Comparison of ENCODE assay signal across 12 cellular contexts in the genomic region with DNA sequence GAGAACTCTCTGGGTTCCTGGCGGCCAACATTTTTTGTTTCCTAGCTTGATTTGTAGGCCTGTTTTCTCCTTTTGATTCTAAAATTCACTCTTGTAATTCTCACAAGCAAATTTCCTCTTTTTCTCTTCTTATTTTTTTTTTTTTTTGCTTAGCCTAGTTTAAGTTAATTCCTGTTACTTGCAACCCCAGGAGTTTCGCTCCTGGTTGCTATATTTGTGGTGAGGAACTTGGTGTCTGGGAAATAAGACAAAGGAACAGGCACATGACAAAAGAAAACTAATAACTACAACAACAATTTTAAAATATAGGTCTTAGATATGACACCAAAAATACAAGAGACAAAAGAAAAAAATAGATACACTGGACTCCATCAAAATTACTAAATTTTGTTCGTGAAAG. TPM values are rescaled to one million over a fixed set of nuclear protein-coding genes. Genes with fewer than 3 reads are reported as not detected.
"Had no signal": no experiment of that assay in that cellular context is flagged by ENCODE, and none has a peak within 500 bp of the region (broad histone marks: within the 10 kb centered on the region; RNA-seq: fewer than 3 reads in every experiment).

No MANE protein-coding gene starts in this region.

- ATAC-seq: activated naive CD4-positive, alpha-beta T cell treated with anti-CD3 and anti-CD28 coated beads, Interleukin-2, amount 50 U/mL, for 72 hours; left lobe of liver; right cardiac atrium; T-cell; WTC11 had no signal

- H3K4me3 ChIP-seq: esophagus muscularis mucosa, suprapubic skin had no signal

- H3K9me3 Mint-ChIP-seq: WTC11 had no signal

- DNase-seq: activated CD4-positive, alpha-beta T cell treated with anti-CD3 and anti-CD28 coated beads, Interleukin-2, amount 10 ng/mL, durations not matched to agents 24 days and 14 days; activated T-cell treated with anti-CD3 and anti-CD28 coated beads for 4 hours; right cardiac atrium; small intestine; stimulated activated naive CD4-positive, alpha-beta T cell; T-cell had no signal

- H3K4me1 Mint-ChIP-seq: WTC11 had no signal

- H3K4me1 ChIP-seq: esophagus muscularis mucosa, suprapubic skin had no signal

- H3K4me3 Mint-ChIP-seq: activated CD4-positive, alpha-beta T cell treated with anti-CD3 and anti-CD28 coated beads, Interleukin-2, amount 10 ng/mL, durations not matched to agents 24 days and 14 days; WTC11 had no signal

- H3K27me3 ChIP-seq: esophagus muscularis mucosa, suprapubic skin had no signal

- H3K9me3 ChIP-seq: esophagus muscularis mucosa, suprapubic skin had no signal

- H3K27me3 Mint-ChIP-seq: activated CD4-positive, alpha-beta T cell treated with anti-CD3 and anti-CD28 coated beads, Interleukin-2, amount 10 ng/mL, durations not matched to agents 24 days and 14 days; T-cell had no signal

- H3K36me3 Mint-ChIP-seq: WTC11 had no signal

- H3K27ac Mint-ChIP-seq: activated CD4-positive, alpha-beta T cell treated with anti-CD3 and anti-CD28 coated beads, Interleukin-2, amount 10 ng/mL, durations not matched to agents 24 days and 14 days; activated naive CD4-positive, alpha-beta T cell treated with anti-CD3 and anti-CD28 coated beads, Interleukin-2, amount 50 U/mL, for 72 hours; WTC11 had no signal

- H3K27ac ChIP-seq: esophagus muscularis mucosa had no signal

- H3K36me3 ChIP-seq: esophagus muscularis mucosa, suprapubic skin had no signal

RNA-seq across cellular contexts. Expression of a gene that starts 6.7 kb away (rescaled TPM):
- total RNA-seq: fibroblast of villous mesenchyme had no signal
